In the genomic region with DNA sequence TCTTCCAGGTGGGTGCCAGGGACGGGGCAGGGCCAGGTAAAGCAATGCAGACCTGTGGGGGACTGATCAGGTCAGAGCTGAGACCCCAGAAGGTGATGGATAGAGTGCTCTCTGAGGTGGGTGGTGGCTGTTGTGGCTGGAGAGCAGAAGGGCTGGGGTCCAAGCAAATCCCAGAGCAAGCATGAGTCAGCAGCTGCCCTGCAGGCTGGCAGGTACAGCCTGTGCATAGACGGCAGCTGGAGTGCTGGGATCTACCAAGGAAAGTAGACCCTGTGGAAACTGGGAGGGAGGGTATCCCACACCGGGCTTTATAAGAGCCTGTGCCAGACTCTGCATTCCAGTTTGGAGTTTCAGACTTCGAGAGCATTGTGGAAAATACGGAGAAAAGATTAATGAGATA, we compare ENCODE assay signal across 1 cellular context.
TF ChIP-seq lines count a peak whose summit lies in the region.

No MANE protein-coding gene starts in this region.

TF ChIP-seq in GM23338, 12 proteins besides CTCF, POLR2A, EP300 and RAD21 (continued from another document):
- no peak for TF ChIP-seq ZNF331 (CRISPR knock-in tag; IDR thresholded peaks at IDR 0.05; ENCODE audit: low read depth)
- TF ChIP-seq, protein P1, sequence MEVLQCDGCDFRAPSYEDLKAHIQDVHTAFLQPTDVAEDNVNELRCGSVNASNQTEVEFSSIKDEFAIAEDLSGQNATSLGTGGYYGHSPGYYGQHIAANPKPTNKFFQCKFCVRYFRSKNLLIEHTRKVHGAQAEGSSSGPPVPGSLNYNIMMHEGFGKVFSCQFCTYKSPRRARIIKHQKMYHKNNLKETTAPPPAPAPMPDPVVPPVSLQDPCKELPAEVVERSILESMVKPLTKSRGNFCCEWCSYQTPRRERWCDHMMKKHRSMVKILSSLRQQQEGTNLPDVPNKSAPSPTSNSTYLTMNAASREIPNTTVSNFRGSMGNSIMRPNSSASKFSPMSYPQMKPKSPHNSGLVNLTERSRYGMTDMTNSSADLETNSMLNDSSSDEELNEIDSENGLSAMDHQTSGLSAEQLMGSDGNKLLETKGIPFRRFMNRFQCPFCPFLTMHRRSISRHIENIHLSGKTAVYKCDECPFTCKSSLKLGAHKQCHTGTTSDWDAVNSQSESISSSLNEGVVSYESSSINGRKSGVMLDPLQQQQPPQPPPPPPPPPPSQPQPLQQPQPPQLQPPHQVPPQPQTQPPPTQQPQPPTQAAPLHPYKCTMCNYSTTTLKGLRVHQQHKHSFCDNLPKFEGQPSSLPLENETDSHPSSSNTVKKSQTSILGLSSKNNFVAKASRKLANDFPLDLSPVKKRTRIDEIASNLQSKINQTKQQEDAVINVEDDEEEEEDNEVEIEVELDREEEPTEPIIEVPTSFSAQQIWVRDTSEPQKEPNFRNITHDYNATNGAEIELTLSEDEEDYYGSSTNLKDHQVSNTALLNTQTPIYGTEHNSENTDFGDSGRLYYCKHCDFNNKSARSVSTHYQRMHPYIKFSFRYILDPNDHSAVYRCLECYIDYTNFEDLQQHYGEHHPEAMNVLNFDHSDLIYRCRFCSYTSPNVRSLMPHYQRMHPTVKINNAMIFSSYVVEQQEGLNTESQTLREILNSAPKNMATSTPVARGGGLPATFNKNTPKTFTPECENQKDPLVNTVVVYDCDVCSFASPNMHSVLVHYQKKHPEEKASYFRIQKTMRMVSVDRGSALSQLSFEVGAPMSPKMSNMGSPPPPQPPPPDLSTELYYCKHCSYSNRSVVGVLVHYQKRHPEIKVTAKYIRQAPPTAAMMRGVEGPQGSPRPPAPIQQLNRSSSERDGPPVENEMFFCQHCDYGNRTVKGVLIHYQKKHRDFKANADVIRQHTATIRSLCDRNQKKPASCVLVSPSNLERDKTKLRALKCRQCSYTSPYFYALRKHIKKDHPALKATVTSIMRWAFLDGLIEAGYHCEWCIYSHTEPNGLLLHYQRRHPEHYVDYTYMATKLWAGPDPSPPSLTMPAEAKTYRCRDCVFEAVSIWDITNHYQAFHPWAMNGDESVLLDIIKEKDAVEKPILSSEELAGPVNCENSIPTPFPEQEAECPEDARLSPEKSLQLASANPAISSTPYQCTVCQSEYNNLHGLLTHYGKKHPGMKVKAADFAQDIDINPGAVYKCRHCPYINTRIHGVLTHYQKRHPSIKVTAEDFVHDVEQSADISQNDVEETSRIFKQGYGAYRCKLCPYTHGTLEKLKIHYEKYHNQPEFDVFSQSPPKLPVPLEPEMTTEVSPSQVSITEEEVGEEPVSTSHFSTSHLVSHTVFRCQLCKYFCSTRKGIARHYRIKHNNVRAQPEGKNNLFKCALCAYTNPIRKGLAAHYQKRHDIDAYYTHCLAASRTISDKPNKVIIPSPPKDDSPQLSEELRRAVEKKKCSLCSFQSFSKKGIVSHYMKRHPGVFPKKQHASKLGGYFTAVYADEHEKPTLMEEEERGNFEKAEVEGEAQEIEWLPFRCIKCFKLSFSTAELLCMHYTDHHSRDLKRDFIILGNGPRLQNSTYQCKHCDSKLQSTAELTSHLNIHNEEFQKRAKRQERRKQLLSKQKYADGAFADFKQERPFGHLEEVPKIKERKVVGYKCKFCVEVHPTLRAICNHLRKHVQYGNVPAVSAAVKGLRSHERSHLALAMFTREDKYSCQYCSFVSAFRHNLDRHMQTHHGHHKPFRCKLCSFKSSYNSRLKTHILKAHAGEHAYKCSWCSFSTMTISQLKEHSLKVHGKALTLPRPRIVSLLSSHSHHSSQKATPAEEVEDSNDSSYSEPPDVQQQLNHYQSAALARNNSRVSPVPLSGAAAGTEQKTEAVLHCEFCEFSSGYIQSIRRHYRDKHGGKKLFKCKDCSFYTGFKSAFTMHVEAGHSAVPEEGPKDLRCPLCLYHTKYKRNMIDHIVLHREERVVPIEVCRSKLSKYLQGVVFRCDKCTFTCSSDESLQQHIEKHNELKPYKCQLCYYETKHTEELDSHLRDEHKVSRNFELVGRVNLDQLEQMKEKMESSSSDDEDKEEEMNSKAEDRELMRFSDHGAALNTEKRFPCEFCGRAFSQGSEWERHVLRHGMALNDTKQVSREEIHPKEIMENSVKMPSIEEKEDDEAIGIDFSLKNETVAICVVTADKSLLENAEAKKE (CRISPR knock-in tag; IDR thresholded peaks at IDR 0.05) = no peak
- TF ChIP-seq NANOG (IDR thresholded peaks at IDR 0.05; ENCODE audit: borderline replicate concordance) = no peak
